Comparison of ENCODE assay signal across 1 cellular context in genomic region chr12:132600048-132601032, GRCh38.
TF ChIP-seq lines count a peak whose summit lies in the region.

No MANE protein-coding gene starts in this region.

TF ChIP-seq in K562, 482 proteins besides CTCF, POLR2A, EP300 and RAD21 (continued from another document and continues in another):
- TF ChIP-seq MGA (IDR thresholded peaks at IDR 0.05): peak; percentile 63; the same call in 1 of the 2 replicates
- TF ChIP-seq NUFIP1 (IDR thresholded peaks at IDR 0.05; ENCODE audit: partially characterized antibody): no peak
- TF ChIP-seq ZNF347 (CRISPR knock-in tag; IDR thresholded peaks at IDR 0.05; ENCODE audit: low read depth): no peak
- no peak for TF ChIP-seq TAL1 (IDR thresholded peaks at IDR 0.05)
- TF ChIP-seq TCF7L2 (IDR thresholded peaks at IDR 0.05; ENCODE audit: low read depth, low read length): no peak
- no peak for TF ChIP-seq HDAC6 (IDR thresholded peaks at IDR 0.05; ENCODE audit: low read depth, low read length)
- TF ChIP-seq MECOM (CRISPR knock-in tag; IDR thresholded peaks at IDR 0.05): no peak
- TF ChIP-seq OTX1 (CRISPR knock-in tag; IDR thresholded peaks at IDR 0.05): no peak
- no peak for TF ChIP-seq SREBF1 (IDR thresholded peaks at IDR 0.05; ENCODE audit: borderline replicate concordance, low read depth, low read length)
- no peak for TF ChIP-seq BRD9 (IDR thresholded peaks at IDR 0.05; ENCODE audit: low read depth, partially characterized antibody)
- TF ChIP-seq DDX20 (tag; IDR thresholded peaks at IDR 0.05; ENCODE audit: low read depth): no peak
- TF ChIP-seq FOXP1 (CRISPR knock-in tag; IDR thresholded peaks at IDR 0.05): no peak
- TF ChIP-seq CBX2 (IDR thresholded peaks at IDR 0.05; ENCODE audit: insufficient read depth, low read length, poor library complexity, severe bottlenecking): no peak
- no peak for TF ChIP-seq SNRNP70 (optimal IDR thresholded peaks at IDR 0.05; ENCODE audit: low read depth, low read length)
- no peak for TF ChIP-seq TOE1 (IDR thresholded peaks at IDR 0.05; ENCODE audit: borderline replicate concordance)
- peak; percentile 17; the same call in 1 of the 2 replicates for TF ChIP-seq TOE1 (CRISPR knock-in tag; IDR thresholded peaks at IDR 0.05; ENCODE audit: borderline replicate concordance, low read depth)
- no peak for TF ChIP-seq ZZZ3 (IDR thresholded peaks at IDR 0.05)
- no peak for TF ChIP-seq EZH2 (IDR thresholded peaks at IDR 0.05; ENCODE audit: borderline replicate concordance, low read depth, low read length)
- TF ChIP-seq GATA2 (CRISPR knock-in tag; IDR thresholded peaks at IDR 0.05): no peak
- TF ChIP-seq MEIS2 (IDR thresholded peaks at IDR 0.05; ENCODE audit: partially characterized antibody): peak; percentile 2
- TF ChIP-seq FOSL1 (tag; conservative IDR thresholded peaks at IDR 0.05): no peak
- TF ChIP-seq TCF7 (IDR thresholded peaks at IDR 0.05; ENCODE audit: borderline replicate concordance): no peak
- no peak for TF ChIP-seq SAFB (IDR thresholded peaks at IDR 0.05; ENCODE audit: borderline replicate concordance, low read depth, low read length)
- TF ChIP-seq MEF2A (IDR thresholded peaks at IDR 0.05; ENCODE audit: control insufficient read depth, low read depth, low read length): no peak
- TF ChIP-seq ASH1L (IDR thresholded peaks at IDR 0.05; ENCODE audit: borderline replicate concordance, low read depth, partially characterized antibody): no peak
- TF ChIP-seq ZNF583 (CRISPR knock-in tag; IDR thresholded peaks at IDR 0.05): no peak
- TF ChIP-seq ZNF586 (CRISPR knock-in tag; conservative IDR thresholded peaks at IDR 0.05): no peak
- TF ChIP-seq E2F5 (CRISPR knock-in tag; IDR thresholded peaks at IDR 0.05): peak; percentile 51; the same call in 1 of the 2 replicates
- TF ChIP-seq MTA2 (IDR thresholded peaks at IDR 0.05; ENCODE audit: low read depth): no peak
- no peak for TF ChIP-seq ERF (CRISPR knock-in tag; IDR thresholded peaks at IDR 0.05)
- TF ChIP-seq CGGBP1 (CRISPR knock-in tag; IDR thresholded peaks at IDR 0.05): no peak
- no peak for TF ChIP-seq MAFG (tag; conservative IDR thresholded peaks at IDR 0.05)
- peak; percentile 62 for TF ChIP-seq ARID2 (IDR thresholded peaks at IDR 0.05)
- no peak for TF ChIP-seq ZNF766 (CRISPR knock-in tag; conservative IDR thresholded peaks at IDR 0.05)
- no peak for TF ChIP-seq ZNF184 (CRISPR knock-in tag; IDR thresholded peaks at IDR 0.05)
- TF ChIP-seq U2AF1 (optimal IDR thresholded peaks at IDR 0.05; ENCODE audit: low read depth, low read length): no peak
- no peak for TF ChIP-seq ATF2 (CRISPR knock-in tag; IDR thresholded peaks at IDR 0.05)
- no peak for TF ChIP-seq ZBTB1 (CRISPR knock-in tag; IDR thresholded peaks at IDR 0.05; ENCODE audit: borderline replicate concordance, low read depth)
- TF ChIP-seq PCBP1 (IDR thresholded peaks at IDR 0.05; ENCODE audit: low read depth, low read length, poor library complexity, severe bottlenecking): no peak
- 0 out of 2 replicates have a peak, but pooled peaks have one; percentile 14 for TF ChIP-seq MBD2 (IDR thresholded peaks at IDR 0.05; ENCODE audit: borderline replicate concordance, low read depth)
- TF ChIP-seq HMG20A (CRISPR knock-in tag; conservative IDR thresholded peaks at IDR 0.05): no peak
- TF ChIP-seq FOXP4 (CRISPR knock-in tag; IDR thresholded peaks at IDR 0.05; ENCODE audit: borderline replicate concordance): no peak
- TF ChIP-seq RAD51 (IDR thresholded peaks at IDR 0.05; ENCODE audit: borderline replicate concordance, low read depth): no peak
- no peak for TF ChIP-seq PHB (CRISPR knock-in tag; IDR thresholded peaks at IDR 0.05)
- no peak for TF ChIP-seq ZNF197 (CRISPR knock-in tag; IDR thresholded peaks at IDR 0.05; ENCODE audit: low read depth)
- no peak for TF ChIP-seq ZKSCAN8 (CRISPR knock-in tag; IDR thresholded peaks at IDR 0.05)
- no peak for TF ChIP-seq DACH1 (IDR thresholded peaks at IDR 0.05; ENCODE audit: partially characterized antibody)
- no peak for TF ChIP-seq CAMTA2 (CRISPR knock-in tag; conservative IDR thresholded peaks at IDR 0.05)
- TF ChIP-seq BCL6 (CRISPR knock-in tag; IDR thresholded peaks at IDR 0.05): no peak
- TF ChIP-seq ESRRB (CRISPR knock-in tag; IDR thresholded peaks at IDR 0.05; ENCODE audit: borderline replicate concordance): no peak
- no peak for TF ChIP-seq MXI1 (IDR thresholded peaks at IDR 0.05; ENCODE audit: low read depth, low read length)
- no peak for TF ChIP-seq PURB (CRISPR knock-in tag; IDR thresholded peaks at IDR 0.05; ENCODE audit: low read depth)
- TF ChIP-seq CHD2 (IDR thresholded peaks at IDR 0.05; ENCODE audit: low read depth, low read length): no peak
- TF ChIP-seq TAF9B (IDR thresholded peaks at IDR 0.05; ENCODE audit: partially characterized antibody): no peak
